Comparison of ENCODE assay signal across 9 cellular contexts in the genomic region with DNA sequence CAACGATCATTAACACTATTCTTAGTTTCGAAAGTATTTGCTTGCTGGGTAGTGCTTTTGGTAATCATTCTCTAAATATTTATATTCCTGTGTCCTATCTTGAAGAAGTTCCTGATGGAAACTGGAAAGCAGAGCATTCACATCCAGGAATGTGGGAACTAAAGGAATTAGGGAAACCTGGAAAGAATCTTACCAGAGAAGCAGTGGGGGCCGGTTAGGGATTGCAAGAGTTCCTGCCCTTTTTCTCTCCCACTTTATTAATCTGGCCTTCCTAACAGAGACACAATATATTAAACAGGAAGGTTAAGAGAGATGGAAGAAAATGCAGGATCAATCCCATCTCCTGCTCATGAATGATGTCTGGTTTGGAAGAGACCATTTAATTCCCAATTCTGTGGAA. TPM values are rescaled to one million over a fixed set of nuclear protein-coding genes. Genes with fewer than 3 reads are reported as not detected.
DNase-seq lines count a peak whose midpoint lies in the region; ATAC-seq, FAIRE-seq and TF ChIP-seq lines count a peak whose summit lies in the region.
"Had no signal": no experiment of that assay in that cellular context is flagged by ENCODE, and none has a peak within 500 bp of the region (broad histone marks: within the 10 kb centered on the region; RNA-seq: fewer than 3 reads in every experiment).

No MANE protein-coding gene starts in this region.

- no peak overlapping the region for H3K9ac ChIP-seq in K562 (ENCODE audit: insufficient read depth in 1 of 2, low read depth in 2 of 2, low read length in 2 of 2)

- no peak for DNase-seq in heart left ventricle
- DNase-seq in right atrium auricular region (ENCODE audit: low spot score), result no peak
- no peak for DNase-seq in K562 (ENCODE audit: extremely low read depth in 1 of 4, low spot score in 3 of 4)
- peak; percentile 4 for DNase-seq in medulla oblongata (ENCODE audit: extremely low spot score)
- no peak for DNase-seq in upper lobe of left lung
- DNase-seq in HuH-7 (ENCODE audit: low spot score), result no peak
- no peak for DNase-seq in NCI-H524 treated with DMSO at 0.1 percent for 48 hours (lab: John Stamatoyannopoulos, UW)

- CTCF ChIA-PET in K562 (lab: Yijun Ruan, JAX; ENCODE audit: low intra/inter-chr PET ratio), result no interaction called here

- H3K4me1 ChIP-seq in heart left ventricle (peaks cover 13 to 57% (median 45%) of the 10 kb centered on the region in 12 donors), right atrium auricular region (peaks cover 0 to 53% of the 10 kb centered on the region in 2 donors), K562 (replicated peaks in 1 of 2; ENCODE audit: control insufficient read depth in 2 of 2, insufficient read depth in 2 of 2, low read length in 2 of 2) (peaks cover 4 to 7% of the 10 kb centered on the region in 2 experiments; a peak in 2 of 5 replicates), upper lobe of left lung (peaks cover 45 to 55% (median 51%) of the 10 kb centered on the region in 4 donors)

- no peak for TF ChIP-seq CTCF in heart left ventricle (IDR thresholded peaks at IDR 0.05)
- no peak for TF ChIP-seq CTCF in right atrium auricular region (IDR thresholded peaks at IDR 0.05)
- no peak for TF ChIP-seq CTCF in K562 (IDR thresholded peaks at IDR 0.05 in 2 of 3, conservative IDR thresholded peaks at IDR 0.05 in 1 of 3; ENCODE audit: insufficient read depth in 2 of 3, low read depth in 1 of 3, low read length in 3 of 3)
- no peak for TF ChIP-seq CTCF in upper lobe of left lung (IDR thresholded peaks at IDR 0.05)

- TF ChIP-seq RAD21 in K562 (CRISPR knock-in tag; conservative IDR thresholded peaks at IDR 0.05 in 1 of 2, IDR thresholded peaks at IDR 0.05 in 1 of 2), result no peak

- FAIRE-seq in K562 (lab: Jason Lieb, UNC), result no peak
- FAIRE-seq: HTR-8/SVneo had no signal

- H3K36me3 ChIP-seq in heart left ventricle (no peaks in the 10 kb centered on the region), right atrium auricular region (no peaks in the 10 kb centered on the region), K562 (ENCODE audit: control insufficient read depth, insufficient read depth, low read length) (no peaks in the 10 kb centered on the region), upper lobe of left lung (no peaks in the 10 kb centered on the region)

- intact Hi-C loops in heart left ventricle (cut with DNase I), result loop anchor here in 8 of 10 donors (2.0 to 10.0 kb wide), 11 partner anchors 50 to 547 kb away; partner anchors contain the start of genes MMAA (in 4 of the 8), ZNF827 (in 3 of the 8), C4orf51 (in 1 of the 8) and OTUD4 (in 1 of the 8)
- intact Hi-C loops in K562 (cut with micrococcal nuclease), result no loop called here

- no peaks in the 10 kb centered on the region for H4K20me1 ChIP-seq in K562 (replicated peaks; ENCODE audit: control insufficient read depth, insufficient read depth, low read length)

- WGBS in heart left ventricle, 4 donors, result 74 to 88% (median 81%) methylated on average over 3 of the region's 3 CpGs
- WGBS in K562 (ENCODE audit: insufficient coverage, low coverage, missing lambda C conversion rate), result 43% methylated on average over 3 of the region's 3 CpGs
- 35 to 46% methylated on average over 3 of the region's 3 CpGs for WGBS in upper lobe of left lung, 2 donors

- no peaks in the 10 kb centered on the region for H3K9me3 ChIP-seq in heart left ventricle
- no peaks in the 10 kb centered on the region for H3K9me3 ChIP-seq in right atrium auricular region
- no peaks in the 10 kb centered on the region for H3K9me3 ChIP-seq in K562 (replicated peaks; ENCODE audit: control insufficient read depth, insufficient read depth, low read depth, low read length)
- no peaks in the 10 kb centered on the region for H3K9me3 ChIP-seq in upper lobe of left lung

- no peak for ATAC-seq in heart left ventricle
- no peak for ATAC-seq in K562
- no peak for ATAC-seq in upper lobe of left lung (ENCODE audit: low FRiP score in 2 of 2)
- no peak for ATAC-seq in GM18909 (IDR thresholded peaks at IDR 0.05; ENCODE audit: poor library complexity, unreplicated experiment)

- H3K4me3 ChIP-seq in heart left ventricle (peak overlapping the region in 5 of 12 donors; percentile 57 to 82 (median 70)), right atrium auricular region (peak overlapping the region in 1 of 2 donors; percentile 64), K562 (no peak overlapping the region), upper lobe of left lung (peak overlapping the region in 3 of 4 donors; percentile 58 to 64 (median 63))

- H3K4me2 ChIP-seq in K562 (ENCODE audit: insufficient read depth, low read length), result peak overlapping the region; percentile 26; the same call in 1 of the 2 replicates

- in situ Hi-C loops in K562 (cut with MboI), result no loop called here

- H3K27ac ChIP-seq in heart left ventricle (peak overlapping the region in 10 of 12 donors; percentile 88 to 98 (median 94)), right atrium auricular region (peak overlapping the region in 1 of 2 donors; percentile 93), K562 (ENCODE audit: extremely low read depth, low read depth, low read length) (no peak overlapping the region), upper lobe of left lung (peak overlapping the region; percentile 93 to 99 (median 95))

- TF ChIP-seq POLR2A in heart left ventricle (IDR thresholded peaks at IDR 0.05) (no peak), K562 (conservative IDR thresholded peaks at IDR 0.05) (no peak), upper lobe of left lung (IDR thresholded peaks at IDR 0.05) (no peak)

- H3K27me3 ChIP-seq in heart left ventricle (no peaks in the 10 kb centered on the region), right atrium auricular region (no peaks in the 10 kb centered on the region), K562 (ENCODE audit: control insufficient read depth in 2 of 2, insufficient read depth in 2 of 2, low read length in 2 of 2) (peaks cover 2 to 13% of the 10 kb centered on the region in 2 experiments; a peak in 3 of 5 replicates), upper lobe of left lung (no peaks in the 10 kb centered on the region)

- no peak for TF ChIP-seq EP300 in K562 (IDR thresholded peaks at IDR 0.05; ENCODE audit: low read length)
- no peak for TF ChIP-seq EP300 in upper lobe of left lung (IDR thresholded peaks at IDR 0.05)

- POLR2A ChIA-PET in K562 (lab: Yijun Ruan, JAX), result no interaction called here

- BruUV-seq in K562 (replicated peaks; lab: Mats Ljungman, UMichigan), result no TSS peak

- H2AFZ ChIP-seq in K562 (ENCODE audit: low read depth, low read length), result peak overlapping the region; percentile 84; the same call in 1 of the 2 replicates

- H3K79me2 ChIP-seq in K562 (ENCODE audit: control insufficient read depth, insufficient read depth, low read length), result no peaks in the 10 kb centered on the region

- H3K9me1 ChIP-seq in K562 (ENCODE audit: control insufficient read depth, insufficient read depth, low read length), result no peaks in the 10 kb centered on the region

TF ChIP-seq in K562, 482 proteins besides CTCF, POLR2A, EP300 and RAD21:
- TF ChIP-seq WHSC1 (IDR thresholded peaks at IDR 0.05; ENCODE audit: low read length), result no peak
- TF ChIP-seq ZNF583 (CRISPR knock-in tag; IDR thresholded peaks at IDR 0.05), result no peak
- no peak for TF ChIP-seq RNF2 (IDR thresholded peaks at IDR 0.05)
- TF ChIP-seq ZNF280A (IDR thresholded peaks at IDR 0.05; ENCODE audit: low read depth, partially characterized antibody), result no peak
- no peak for TF ChIP-seq HSF4 (CRISPR knock-in tag; IDR thresholded peaks at IDR 0.05; ENCODE audit: borderline replicate concordance)

RNA-seq across cellular contexts. Expression of gene C4orf51, which starts 52.1 kb away (rescaled TPM):
- not detected for total RNA-seq in heart left ventricle
- not detected for polyA plus RNA-seq in heart left ventricle
- total RNA-seq in right atrium auricular region, result not detected
- total RNA-seq in K562 (2011; cell fraction: chromatin; rRNA removed; ENCODE audit: low replicate concordance), result not detected in 2 replicates
- total RNA-seq in K562 (2011; cell fraction: nucleolus; rRNA removed), result not detected in 2 replicates
- not detected in 2 replicates for total RNA-seq in K562 (2011; cell fraction: nucleoplasm; rRNA removed)
- total RNA-seq in K562 (2014; rRNA removed), result not detected in 2 replicates
- total RNA-seq in K562 (2014; rRNA removed; fragmentation: Illumina TruSeq; extraction: Trizol), result not detected in 2 replicates
- total RNA-seq in K562 (2015; rRNA removed; fragmentation: Illumina TruSeq; extraction: Trizol), result not detected in 2 replicates
- total RNA-seq in K562 (2021), result not detected in 2 replicates
- not detected in 2 replicates for polyA plus RNA-seq in K562 (2011; rRNA removed)
- not detected in 2 replicates for polyA plus RNA-seq in K562 (2011; cell fraction: cytosol; rRNA removed)
- not detected in 2 replicates for polyA plus RNA-seq in K562 (2011; cell fraction: nucleus; rRNA removed)
- not detected in 2 replicates for polyA plus RNA-seq in K562 (2012)
- polyA plus RNA-seq in K562 (2014; fragmentation: Illumina TruSeq; extraction: Trizol), result not detected in 2 replicates
- not detected for polyA plus RNA-seq in K562 (2014; fragmentation: Nextera tagmentation; extraction: Ambion mirVana)
- not detected in 2 replicates for polyA plus RNA-seq in K562 (2014; rRNA removed)
- not detected in 2 replicates for polyA minus RNA-seq in K562 (2011; rRNA and poly(A)+ RNA removed)
- polyA minus RNA-seq in K562 (2011; cell fraction: cytosol; rRNA and poly(A)+ RNA removed), result not detected in 2 replicates
- not detected in 2 replicates for polyA minus RNA-seq in K562 (2011; cell fraction: nucleus; rRNA and poly(A)+ RNA removed)
- total RNA-seq in upper lobe of left lung, result not detected
